In genomic region chr5:132263548-132264261, GRCh38 we compare ENCODE assay signal across 8 cellular contexts. TPM values are rescaled to one million over a fixed set of nuclear protein-coding genes. Genes with fewer than 3 reads are reported as not detected.
A peak's percentile ranks its signal among the peaks of the same experiment; 100 is the strongest.
DNase-seq lines count a peak whose midpoint lies in the region; ATAC-seq, FAIRE-seq and TF ChIP-seq lines count a peak whose summit lies in the region.

No MANE protein-coding gene starts in this region.

- H3K4me3 Mint-ChIP-seq in HFFc6 (0 out of 2 replicates have a peak overlapping the region, but pooled peaks have one; percentile 5), chondrocyte (ENCODE audit: unreplicated experiment) (no peak overlapping the region)
- no peak overlapping the region for H3K4me3 Mint-ChIP-seq in naive thymus-derived CD4-positive, alpha-beta T cell

- H3K9me3 Mint-ChIP-seq in HFFc6 (no peaks in the 10 kb centered on the region), chondrocyte (ENCODE audit: low read depth) (no peaks in the 10 kb centered on the region)
- peaks cover 0 to 1% (median 0%) of the 10 kb centered on the region in 11 donors for H3K9me3 Mint-ChIP-seq in naive thymus-derived CD4-positive, alpha-beta T cell

- peak; percentile 49 for DNase-seq in AG04450 (ENCODE audit: low read depth, low spot score)
- peak; percentile 85 for DNase-seq in HFFc6
- DNase-seq in chondrocyte (ENCODE audit: low spot score) = no peak
- DNase-seq in naive thymus-derived CD4-positive, alpha-beta T cell = peak in 1 of 9 donors; percentile 30
- DNase-seq in GM12892 (ENCODE audit: insufficient read length) = no peak
- DNase-seq in DMS 273 treated with DMSO at 0.1 percent for 48 hours (lab: John Stamatoyannopoulos, UW) = no peak

- H3K36me3 Mint-ChIP-seq in HFFc6 (ENCODE audit: low read depth) = no peaks in the 10 kb centered on the region
- H3K36me3 Mint-ChIP-seq in chondrocyte (ENCODE audit: low read depth) = peaks cover 26% of the 10 kb centered on the region
- H3K36me3 Mint-ChIP-seq in naive thymus-derived CD4-positive, alpha-beta T cell = no peaks in the 10 kb centered on the region

- no peaks in the 10 kb centered on the region for H3K36me3 ChIP-seq in naive thymus-derived CD4-positive, alpha-beta T cell (ENCODE audit: control insufficient read depth in 2 of 3, insufficient read depth in 3 of 3, low read length in 3 of 3)

- no peaks in the 10 kb centered on the region for H3K27me3 ChIP-seq in AG04450 (ENCODE audit: control insufficient read depth, insufficient read depth, low read length)
- no peaks in the 10 kb centered on the region for H3K27me3 ChIP-seq in naive thymus-derived CD4-positive, alpha-beta T cell (ENCODE audit: control insufficient read depth in 2 of 2, insufficient read depth in 2 of 2, low read length in 2 of 2)

- no peaks in the 10 kb centered on the region for H3K9me3 ChIP-seq in AG04450 (ENCODE audit: control insufficient read depth, insufficient read depth, low read length)
- H3K9me3 ChIP-seq in naive thymus-derived CD4-positive, alpha-beta T cell (ENCODE audit: control insufficient read depth in 2 of 3, low read length in 3 of 3) = no peaks in the 10 kb centered on the region

- POLR2A ChIA-PET in AG04450 (lab: Yijun Ruan, JAX) = interaction anchor here (1.0 to 3.0 kb wide), 3 partner anchors 15 to 36 kb away, joined by 3 to 16 read pairs (median 5); partner anchors contain the start of genes P4HA2 and SLC22A4
- POLR2A ChIA-PET in naive thymus-derived CD4-positive, alpha-beta T cell (lab: Charles Lee) = no interaction called here

- H3K4me3 ChIP-seq in AG04450 (ENCODE audit: low read depth, low read length) = no peak overlapping the region
- no peak overlapping the region for H3K4me3 ChIP-seq in naive thymus-derived CD4-positive, alpha-beta T cell (ENCODE audit: low read length)

- intact Hi-C loops in naive thymus-derived CD4-positive, alpha-beta T cell (cut with micrococcal nuclease) = no loop called here

- H3K27me3 Mint-ChIP-seq in HFFc6 (ENCODE audit: insufficient read depth) (no peaks in the 10 kb centered on the region), chondrocyte (ENCODE audit: low read depth) (no peaks in the 10 kb centered on the region)
- H3K27me3 Mint-ChIP-seq in naive thymus-derived CD4-positive, alpha-beta T cell = peaks cover 0 to 3% (median 0%) of the 10 kb centered on the region in 5 donors

- H3K27ac Mint-ChIP-seq in HFFc6 (peak overlapping the region; percentile 100), chondrocyte (ENCODE audit: unreplicated experiment) (peak overlapping the region; percentile 95)
- H3K27ac Mint-ChIP-seq in naive thymus-derived CD4-positive, alpha-beta T cell = no peak overlapping the region

- FAIRE-seq in GM12892 (lab: Jason Lieb, UNC) = no peak

- CTCF ChIA-PET in AG04450 (lab: Charles Lee) = interaction anchor here (1.0 to 2.7 kb wide), 3 partner anchors 9 to 199 kb away, joined by 3 to 17 read pairs (median 4); no protein-coding TSS in a partner anchor
- CTCF ChIA-PET in naive thymus-derived CD4-positive, alpha-beta T cell (lab: Charles Lee) = no interaction called here

- TF ChIP-seq CTCF in AG04450 (IDR thresholded peaks at IDR 0.05; ENCODE audit: low read depth, low read length) = peak; percentile 20; the same call in 1 of the 2 replicates
- TF ChIP-seq CTCF in HFFc6 (IDR thresholded peaks at IDR 0.05) = peak; percentile 51
- no peak for TF ChIP-seq CTCF in chondrocyte (IDR thresholded peaks at IDR 0.05)

- H3K27ac ChIP-seq in AG04450 (ENCODE audit: low read depth, low read length) = peak overlapping the region; percentile 95
- H3K27ac ChIP-seq in naive thymus-derived CD4-positive, alpha-beta T cell (ENCODE audit: low read depth, low read length) = no peak overlapping the region

- no peaks in the 10 kb centered on the region for H3K4me1 ChIP-seq in naive thymus-derived CD4-positive, alpha-beta T cell (ENCODE audit: control insufficient read depth in 2 of 2, insufficient read depth in 2 of 2, low read length in 2 of 2)

- peaks cover 90% of the 10 kb centered on the region for H3K4me1 Mint-ChIP-seq in HFFc6 (ENCODE audit: low read depth)
- peaks cover 68% of the 10 kb centered on the region for H3K4me1 Mint-ChIP-seq in chondrocyte (ENCODE audit: low read depth)
- peaks cover 0 to 13% (median 0%) of the 10 kb centered on the region in 7 donors for H3K4me1 Mint-ChIP-seq in naive thymus-derived CD4-positive, alpha-beta T cell

- ATAC-seq in naive thymus-derived CD4-positive, alpha-beta T cell = peak; percentile 12
- ATAC-seq in HG03571 (IDR thresholded peaks at IDR 0.05; ENCODE audit: unreplicated experiment) = no peak
- no peak for ATAC-seq in HG03135 (IDR thresholded peaks at IDR 0.05; ENCODE audit: unreplicated experiment)

- TF ChIP-seq POLR2A in GM12892 (IDR thresholded peaks at IDR 0.05; ENCODE audit: low read depth, low read length) = no peak

RNA-seq across cellular contexts. Expression of gene PDLIM4, which starts 6.2 kb away (rescaled TPM):
- polyA plus RNA-seq in AG04450 (2011; rRNA removed) = 43.4 and 64.2 TPM in 2 replicates
- polyA minus RNA-seq in AG04450 (2011; rRNA and poly(A)+ RNA removed) = 52.0 and 86.8 TPM in 2 replicates
- total RNA-seq in HFFc6 (2021; fragmentation: NEBNext Ultra II Directional; extraction: Animal tissue kit (Norgen Biotek cat#: 25700)) = 10 to 100 TPM in 4 of 6 experiments, 1 to 10 TPM in 2; 2.5 to 26.4 (median 23.7) TPM
- total RNA-seq in chondrocyte = 55.1 to 97.8 TPM (median 59.2 TPM) in 3 replicates
- total RNA-seq in naive thymus-derived CD4-positive, alpha-beta T cell = under 1 TPM in 1 of 5 experiments, not detected in 4; 0.99 TPM
- polyA plus RNA-seq in naive thymus-derived CD4-positive, alpha-beta T cell = not detected
- 2.9 TPM for polyA plus RNA-seq in GM12892 (2012; ENCODE audit: missing spikeins)

RNA-seq across cellular contexts. Expression of gene SLC22A4, which starts 30.5 kb away (rescaled TPM):
- 3.0 and 3.1 TPM in 2 replicates for polyA plus RNA-seq in AG04450 (2011; rRNA removed)
- 2.4 and 2.5 TPM in 2 replicates for polyA minus RNA-seq in AG04450 (2011; rRNA and poly(A)+ RNA removed)
- 10 to 100 TPM; 10.8 to 12.6 (median 11.4) TPM for total RNA-seq in HFFc6 (2021; fragmentation: NEBNext Ultra II Directional; extraction: Animal tissue kit (Norgen Biotek cat#: 25700))
- 4.2 to 5.4 TPM (median 4.8 TPM) in 3 replicates for total RNA-seq in chondrocyte
- total RNA-seq in naive thymus-derived CD4-positive, alpha-beta T cell = 1 to 10 TPM in 2 of 5 experiments, under 1 TPM in 1, not detected in 2; 0.29 to 7.5 (median 1.1) TPM
- polyA plus RNA-seq in naive thymus-derived CD4-positive, alpha-beta T cell = not detected
- not detected for polyA plus RNA-seq in GM12892 (2012; ENCODE audit: missing spikeins)

RNA-seq across cellular contexts. Expression of gene P4HA2, which starts 36.1 kb away (rescaled TPM):
- 178 and 186 TPM in 2 replicates for polyA plus RNA-seq in AG04450 (2011; rRNA removed)
- polyA minus RNA-seq in AG04450 (2011; rRNA and poly(A)+ RNA removed) = 114 and 128 TPM in 2 replicates
- total RNA-seq in HFFc6 (2021; fragmentation: NEBNext Ultra II Directional; extraction: Animal tissue kit (Norgen Biotek cat#: 25700)) = 100 to 1,000 TPM; 136 to 198 (median 142) TPM
- 261 to 304 TPM (median 302 TPM) in 3 replicates for total RNA-seq in chondrocyte
- total RNA-seq in naive thymus-derived CD4-positive, alpha-beta T cell = 10 to 100 TPM in 1 of 5 experiments, 1 to 10 TPM in 1, under 1 TPM in 2, not detected in 1; 0.30 to 23.9 (median 0.99) TPM
- not detected for polyA plus RNA-seq in naive thymus-derived CD4-positive, alpha-beta T cell
- 18.9 TPM for polyA plus RNA-seq in GM12892 (2012; ENCODE audit: missing spikeins)

Comparison
In these comparisons a context has a peak if more than half of its experiments do, and no peak if none do; other contexts are left out.
1. DNase-seq: peak in AG04450 (single experiment) and HFFc6 (single experiment); none in chondrocyte (single experiment), GM12892 (single experiment) and DMS 273 treated with DMSO at 0.1 percent for 48 hours (single experiment).
2. H3K27ac Mint-ChIP-seq: peak in HFFc6 (single experiment) and chondrocyte (single experiment); none in naive thymus-derived CD4-positive, alpha-beta T cell (0 of 9).
3. RNA of gene P4HA2, which starts 36.1 kb away (total RNA-seq): 261 to 304 TPM in chondrocyte and 136 to 198 TPM in HFFc6; 0.30 to 23.9 TPM in naive thymus-derived CD4-positive, alpha-beta T cell; every median in the first group is over 4 times any median in the second.